In the genomic region with DNA sequence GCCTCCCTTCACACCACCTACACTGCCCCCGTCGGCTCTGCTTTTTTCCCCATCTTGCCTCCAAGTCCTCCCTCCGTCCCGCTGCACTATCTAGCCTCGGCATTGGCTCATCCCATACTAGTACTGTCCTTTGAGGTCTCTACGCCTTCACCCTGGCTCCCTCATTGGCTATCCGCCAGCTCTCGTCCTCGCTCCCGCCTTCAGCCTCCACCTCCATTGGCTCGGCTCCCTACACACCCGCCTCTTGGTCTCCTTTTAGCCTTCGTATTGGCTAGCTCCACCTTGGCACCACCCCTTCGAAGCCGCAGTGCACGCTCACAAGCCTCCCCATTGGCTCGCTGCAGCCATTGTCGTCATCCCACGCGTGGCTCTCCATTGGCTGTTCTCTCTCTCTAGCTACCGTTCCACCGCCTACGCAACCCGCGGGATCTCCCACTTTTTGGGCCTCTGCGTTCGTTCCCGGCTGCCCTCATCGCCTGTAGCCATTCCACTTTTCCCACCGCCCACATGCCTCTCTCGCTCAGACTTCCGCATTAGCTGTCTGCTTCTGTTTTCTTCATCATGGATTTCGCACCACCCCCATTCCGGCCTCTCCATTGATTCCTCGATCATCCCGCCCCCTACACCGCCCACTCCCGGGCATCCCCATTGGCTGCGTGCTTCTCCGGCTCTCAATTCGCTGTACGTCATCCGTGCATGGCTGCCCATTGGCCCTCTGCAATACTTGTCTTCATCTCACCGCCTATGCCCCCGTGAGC, we compare ENCODE assay signal across 8 cellular contexts. TPM values are rescaled to one million over a fixed set of nuclear protein-coding genes. Genes with fewer than 3 reads are reported as not detected.
DNase-seq lines count a peak whose midpoint lies in the region; ATAC-seq and TF ChIP-seq lines count a peak whose summit lies in the region.

No MANE protein-coding gene starts in this region.

- peak overlapping the region; percentile 96 for H3K27ac ChIP-seq in AG04450 (ENCODE audit: low read depth, low read length)
- H3K27ac ChIP-seq in WERI-Rb-1: peak overlapping the region; percentile 92
- H3K27ac ChIP-seq in mammary epithelial cell (ENCODE audit: insufficient read depth, low read depth, low read length): peak overlapping the region; percentile 81
- peak overlapping the region; percentile 85 for H3K27ac ChIP-seq in iPS-20b (ENCODE audit: low read length)
- peak overlapping the region; percentile 85 for H3K27ac ChIP-seq in skeletal muscle tissue (ENCODE audit: low read depth, low read length)

- TF ChIP-seq CTCF in AG04450 (IDR thresholded peaks at IDR 0.05; ENCODE audit: low read depth, low read length) (no peak), WERI-Rb-1 (IDR thresholded peaks at IDR 0.05; ENCODE audit: low read depth, low read length) (no peak), mammary epithelial cell (conservative IDR thresholded peaks at IDR 0.05 in 1 of 2, IDR thresholded peaks at IDR 0.05 in 1 of 2; ENCODE audit: extremely low read depth in 1 of 2, insufficient read depth in 1 of 2, low read depth in 1 of 2, low read length in 2 of 2) (no peak)

- H4K20me1 ChIP-seq in mammary epithelial cell (ENCODE audit: insufficient read depth, low read length): no peaks in the 10 kb centered on the region

- H3K4me2 ChIP-seq in mammary epithelial cell (ENCODE audit: insufficient read depth, low read depth, low read length): peak overlapping the region; percentile 80

- peak; percentile 89 for ATAC-seq in GM18907 (IDR thresholded peaks at IDR 0.05; ENCODE audit: unreplicated experiment)
- peak; percentile 84 for ATAC-seq in HG03139 (IDR thresholded peaks at IDR 0.05; ENCODE audit: unreplicated experiment)

- peak overlapping the region; percentile 74 for H3K4me3 ChIP-seq in AG04450 (ENCODE audit: low read depth, low read length)
- peak overlapping the region; percentile 48 for H3K4me3 ChIP-seq in WERI-Rb-1 (ENCODE audit: low read depth, low read length)
- H3K4me3 ChIP-seq in mammary epithelial cell (replicated peaks in 1 of 3; ENCODE audit: insufficient read depth in 1 of 3, low read depth in 2 of 3, low read length in 3 of 3): peak overlapping the region; percentile 41 to 71 (median 60)
- peak overlapping the region; percentile 74 for H3K4me3 ChIP-seq in iPS-20b (ENCODE audit: low read length)
- H3K4me3 ChIP-seq in skeletal muscle tissue (ENCODE audit: low read length in 3 of 3): peak overlapping the region; percentile 89 to 93 (median 91)

- CTCF ChIA-PET in AG04450 (lab: Charles Lee) (interaction anchor here (0.5 to 1.9 kb wide), 4 partner anchors 20 to 488 kb away, joined by 3 to 8 read pairs (median 4); no protein-coding TSS in a partner anchor), mammary epithelial cell (lab: Charles Lee; ENCODE audit: low non-redundant PET) (interaction anchor here (0.7 kb wide), 1 partner anchor 77 kb away, joined by 3 read pairs; no protein-coding TSS in a partner anchor)

- peak; percentile 95 for DNase-seq in AG04450 (ENCODE audit: low read depth, low spot score)
- DNase-seq in NCI-H2196 treated with DMSO at 0.1 percent for 48 hours (lab: John Stamatoyannopoulos, UW; ENCODE audit: unreplicated experiment): peak; percentile 93
- peak; percentile 96 for DNase-seq in WERI-Rb-1
- peak; percentile 96 for DNase-seq in mammary epithelial cell

- POLR2A ChIA-PET in AG04450 (lab: Yijun Ruan, JAX): interaction anchor here (0.6 to 1.1 kb wide), 3 partner anchors 13 to 78 kb away, joined by 4 to 8 read pairs (median 4); no protein-coding TSS in a partner anchor

- in situ Hi-C loops in mammary epithelial cell (cut with MboI; ENCODE audit: low sequenced_read_pairs in 2 of 2): no loop called here

- no TSS peak for BruUV-seq in mammary epithelial cell (replicated peaks; lab: Mats Ljungman, UMichigan)

- WGBS in mammary epithelial cell (ENCODE audit: low coverage, missing lambda C conversion rate): 54% methylated on average over 20 of the region's 45 CpGs

- H2AFZ ChIP-seq in mammary epithelial cell (ENCODE audit: low read depth, low read length): peak overlapping the region; percentile 88

- H3K36me3 ChIP-seq in WERI-Rb-1 (peaks cover 3% of the 10 kb centered on the region; the same call in 1 of the 2 replicates), mammary epithelial cell (ENCODE audit: insufficient read depth, low read length) (no peaks in the 10 kb centered on the region), iPS-20b (ENCODE audit: insufficient read depth, low read depth, low read length) (peaks cover 20% of the 10 kb centered on the region; the same call in 1 of the 2 replicates), skeletal muscle tissue (ENCODE audit: control insufficient read depth in 3 of 3, insufficient read depth in 3 of 3, low read length in 3 of 3) (no peaks in the 10 kb centered on the region)

- H3K9ac ChIP-seq in mammary epithelial cell (ENCODE audit: insufficient read depth, low read length): peak overlapping the region; percentile 70
- peak overlapping the region; percentile 84; the same call in 1 of the 2 replicates for H3K9ac ChIP-seq in iPS-20b (ENCODE audit: low read depth, low read length)
- H3K9ac ChIP-seq in skeletal muscle tissue (ENCODE audit: low read depth in 1 of 3, low read length in 3 of 3): peak overlapping the region; percentile 80 to 82 (median 80)

- dilution Hi-C loops in mammary epithelial cell (cut with HindIII; ENCODE audit: low sequenced_read_pairs): no loop called here

- H3K27me3 ChIP-seq in AG04450 (ENCODE audit: control insufficient read depth, insufficient read depth, low read length) (peaks cover 2% of the 10 kb centered on the region), WERI-Rb-1 (ENCODE audit: insufficient read depth, low read depth, severe bottlenecking) (peaks cover 9% of the 10 kb centered on the region), mammary epithelial cell (ENCODE audit: insufficient read depth, low read length) (no peaks in the 10 kb centered on the region), iPS-20b (ENCODE audit: insufficient read depth, low read length) (no peaks in the 10 kb centered on the region), skeletal muscle tissue (ENCODE audit: control insufficient read depth in 3 of 3, insufficient read depth in 3 of 3, low read length in 3 of 3) (no peaks in the 10 kb centered on the region)

- intact Hi-C loops in mammary epithelial cell (cut with micrococcal nuclease): no loop called here

- H3K9me3 ChIP-seq in AG04450 (ENCODE audit: control insufficient read depth, insufficient read depth, low read length) (peaks cover 4% of the 10 kb centered on the region; the same call in 1 of the 2 replicates), WERI-Rb-1 (ENCODE audit: severe bottlenecking) (no peaks in the 10 kb centered on the region), mammary epithelial cell (replicated peaks; ENCODE audit: insufficient read depth, low read length) (no peaks in the 10 kb centered on the region), iPS-20b (ENCODE audit: insufficient read depth, low read depth, low read length) (no peaks in the 10 kb centered on the region), skeletal muscle tissue (ENCODE audit: control insufficient read depth in 3 of 3, low read length in 3 of 3) (no peaks in the 10 kb centered on the region)

- H3K4me1 ChIP-seq in mammary epithelial cell (ENCODE audit: insufficient read depth, low read length) (peaks cover 12% of the 10 kb centered on the region), iPS-20b (ENCODE audit: insufficient read depth, low read length) (no peaks in the 10 kb centered on the region; the same call in 1 of the 2 replicates), skeletal muscle tissue (ENCODE audit: control insufficient read depth in 3 of 3, insufficient read depth in 3 of 3, low read length in 3 of 3) (peaks cover 24 to 34% (median 25%) of the 10 kb centered on the region in 3 donors)

- H3K79me2 ChIP-seq in mammary epithelial cell (ENCODE audit: insufficient read depth, low read length): peaks cover 38% of the 10 kb centered on the region

RNA-seq across cellular contexts. Expression of gene PPP1R3F, which starts 0.4 kb away (rescaled TPM):
- polyA plus RNA-seq in AG04450 (2011; rRNA removed): 1.1 and 2.4 TPM in 2 replicates
- 2.2 and 3.5 TPM in 2 replicates for polyA minus RNA-seq in AG04450 (2011; rRNA and poly(A)+ RNA removed)
- total RNA-seq in mammary epithelial cell: 1 to 10 TPM; 2.1 to 2.8 TPM
- polyA plus RNA-seq in mammary epithelial cell: 0.59 TPM
- polyA minus RNA-seq in mammary epithelial cell: not detected
- total RNA-seq in skeletal muscle tissue: 6.8 TPM

RNA-seq across cellular contexts. Expression of gene FOXP3, which starts 4.7 kb away (rescaled TPM):
- polyA plus RNA-seq in AG04450 (2011; rRNA removed) (0.09 TPM in 1 of 2 replicates, not detected in the other), mammary epithelial cell (0.20 TPM)
- polyA minus RNA-seq in AG04450 (2011; rRNA and poly(A)+ RNA removed): 0.28 TPM in 1 of 2 replicates, not detected in the other
- total RNA-seq in mammary epithelial cell (under 1 TPM; 0.56 to 0.67 TPM), skeletal muscle tissue (not detected)
- polyA minus RNA-seq in mammary epithelial cell: not detected

RNA-seq across cellular contexts. Expression of gene CCDC22, which starts 33.9 kb away (rescaled TPM):
- polyA plus RNA-seq in AG04450 (2011; rRNA removed): 5.7 and 9.6 TPM in 2 replicates
- 5.8 and 8.4 TPM in 2 replicates for polyA minus RNA-seq in AG04450 (2011; rRNA and poly(A)+ RNA removed)
- total RNA-seq in mammary epithelial cell: 10 to 100 TPM; 12.7 to 13.1 TPM
- 12.2 TPM for polyA plus RNA-seq in mammary epithelial cell
- 40.4 TPM for polyA minus RNA-seq in mammary epithelial cell
- 5.7 TPM for total RNA-seq in skeletal muscle tissue

RNA-seq across cellular contexts. Expression of gene GAGE10, which starts 34.3 kb away (rescaled TPM):
- polyA plus RNA-seq in AG04450 (2011; rRNA removed) (not detected in 2 replicates), mammary epithelial cell (not detected)
- not detected in 2 replicates for polyA minus RNA-seq in AG04450 (2011; rRNA and poly(A)+ RNA removed)
- total RNA-seq in mammary epithelial cell (not detected), skeletal muscle tissue (not detected)
- polyA minus RNA-seq in mammary epithelial cell: not detected

RNA-seq across cellular contexts. Expression of gene CACNA1F, which starts 36.0 kb away (rescaled TPM):
- polyA plus RNA-seq in AG04450 (2011; rRNA removed): not detected in 2 replicates
- polyA minus RNA-seq in AG04450 (2011; rRNA and poly(A)+ RNA removed): not detected in 2 replicates
- total RNA-seq in mammary epithelial cell: under 1 TPM in 1 of 2 donors, not detected in 1; under 0.01 TPM
- not detected for polyA plus RNA-seq in mammary epithelial cell
- not detected for polyA minus RNA-seq in mammary epithelial cell
- total RNA-seq in skeletal muscle tissue: not detected

Comparison
In these comparisons a context has a peak if more than half of its experiments do, and no peak if none do; other contexts are left out.
1. Peak in every context shown above with its lines: DNase-seq, ATAC-seq, H3K4me3 ChIP-seq and H3K27ac ChIP-seq.